31 cellular contexts compared by ENCODE assay signal in the genomic region with DNA sequence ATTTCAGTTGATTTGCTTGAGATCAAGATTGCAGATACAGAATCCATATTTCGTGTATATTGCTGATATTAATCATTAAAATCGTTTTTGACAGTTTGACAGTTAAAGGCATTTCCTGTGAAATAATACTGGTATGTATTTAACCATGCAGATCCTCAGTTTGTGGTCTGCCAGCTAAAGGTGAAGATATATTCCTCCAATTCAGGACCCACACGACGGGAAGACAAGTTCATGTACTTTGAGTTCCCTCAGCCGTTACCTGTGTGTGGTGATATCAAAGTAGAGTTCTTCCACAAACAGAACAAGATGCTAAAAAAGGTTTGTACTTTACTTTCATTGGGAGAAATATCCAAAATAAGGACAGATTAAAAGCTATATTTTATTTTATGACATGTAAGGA.
"Had no signal": no experiment of that assay in that cellular context is flagged by ENCODE, and none has a peak within 500 bp of the region (broad histone marks: within the 10 kb centered on the region; RNA-seq: fewer than 3 reads in every experiment).

No MANE protein-coding gene starts in this region.

- H3K27ac ChIP-seq: colonic mucosa, gastrocnemius medialis, hepatocyte, parathyroid adenoma, psoas muscle, sigmoid colon, thoracic aorta, uterus had no signal

- H3K4me1 Mint-ChIP-seq: activated CD4-positive, alpha-beta memory T cell treated with anti-CD3 and anti-CD28 coated beads, Interleukin-2, amount 10 ng/mL, durations not matched to agents 7 days and 5 days had no signal

- H3K36me3 ChIP-seq: uterus had no signal

- H3K27me3 Mint-ChIP-seq: activated CD4-positive, alpha-beta memory T cell treated with anti-CD3 and anti-CD28 coated beads, Interleukin-2, amount 10 ng/mL, durations not matched to agents 7 days and 5 days; activated CD4-positive, alpha-beta T cell treated with anti-CD3 and anti-CD28 coated beads, Interleukin-2, amount 10 ng/mL, durations not matched to agents 7 days and 5 days; activated T-cell treated with anti-CD3 and anti-CD28 coated beads, Interleukin-2, amount 50 U/mL, for 24 hours; naive B cell; stimulated activated naive CD8-positive, alpha-beta T cell treated with anti-CD3 and anti-CD28 coated beads, Interleukin-15, Interleukin-2, amounts not matched to agents 100 ng/mL and 50 ng/mL, for 24 hours had no signal

- H2AFZ ChIP-seq: hepatocyte, parathyroid adenoma had no signal

- H3K9ac ChIP-seq: parathyroid adenoma had no signal

- ATAC-seq: gastrocnemius medialis; left cardiac atrium; psoas muscle; stimulated activated effector memory CD8-positive, alpha-beta T cell treated with anti-CD3 and anti-CD28 coated beads, Interleukin-12 subunit alpha, Interleukin-12 subunit beta, amount 100 ng/mL, for 72 hours had no signal

- H3K9me3 Mint-ChIP-seq: activated CD4-positive, alpha-beta memory T cell treated with anti-CD3 and anti-CD28 coated beads, Interleukin-2, amount 10 ng/mL, durations not matched to agents 7 days and 5 days; activated CD4-positive, alpha-beta T cell treated with anti-CD3 and anti-CD28 coated beads, Interleukin-2, amount 10 ng/mL, durations not matched to agents 7 days and 5 days; activated T-cell treated with anti-CD3 and anti-CD28 coated beads, Interleukin-2, amount 50 U/mL, for 24 hours; naive B cell; neural crest cell; stimulated activated effector memory CD8-positive, alpha-beta T cell treated with anti-CD3 and anti-CD28 coated beads, Interleukin-12 subunit alpha, Interleukin-12 subunit beta, amount 100 ng/mL, for 72 hours; stimulated activated naive CD8-positive, alpha-beta T cell treated with anti-CD3 and anti-CD28 coated beads, Interleukin-15, Interleukin-2, amounts not matched to agents 100 ng/mL and 50 ng/mL, for 24 hours had no signal

- H3K9me3 ChIP-seq: colonic mucosa, gastrocnemius medialis, psoas muscle, sigmoid colon, thoracic aorta, uterus had no signal

- DNase-seq: activated CD4-positive, alpha-beta memory T cell treated with anti-CD3 and anti-CD28 coated beads, Interleukin-2, amount 10 ng/mL, durations not matched to agents 7 days and 5 days; activated CD4-positive, alpha-beta T cell treated with anti-CD3 and anti-CD28 coated beads, Interleukin-2, amount 10 ng/mL, durations not matched to agents 7 days and 5 days; activated CD4-positive, CD25-positive, alpha-beta regulatory T cell treated with anti-CD3 and anti-CD28 coated beads, Interleukin-2, amount 50 U/mL, for 72 hours; activated CD8-positive, alpha-beta memory T cell treated with anti-CD3 and anti-CD28 coated beads, Interleukin-2, amount 50 U/mL, for 48 hours; activated gamma-delta T cell treated with Interleukin-2 at 50 U/mL for 16 hours; activated naive CD4-positive, alpha-beta T cell treated with anti-CD3 and anti-CD28 coated beads, Interleukin-2, amount 50 U/mL, for 16 hours; activated T-cell treated with anti-CD3 and anti-CD28 coated beads, Interleukin-2, amount 50 U/mL, for 24 hours; amniotic stem cell; colonic mucosa; effector CD8-positive, alpha-beta T cell; erythroblast; gastrocnemius medialis; glutamatergic neuron; islet precursor cell; left cardiac atrium; naive B cell; occipital lobe; psoas muscle; sigmoid colon; small intestine; stimulated activated CD4-positive, alpha-beta T cell treated with anti-CD3 and anti-CD28 coated beads, Interleukin-4, amount 100 ng/mL, for 24 hours; trophoblast cell; uterus had no signal

- H3K4me1 ChIP-seq: colonic mucosa, parathyroid adenoma had no signal

- H3K4me2 ChIP-seq: hepatocyte had no signal

- FAIRE-seq: bronchial epithelial cell had no signal

- H3K27me3 ChIP-seq: colonic mucosa, gastrocnemius medialis, hepatocyte, sigmoid colon, uterus had no signal

- H3K4me3 ChIP-seq: colonic mucosa, gastrocnemius medialis, hepatocyte, psoas muscle, sigmoid colon, thoracic aorta, uterus had no signal

- H3K79me2 ChIP-seq: parathyroid adenoma had no signal

- H3K4me3 Mint-ChIP-seq: activated CD4-positive, alpha-beta memory T cell treated with anti-CD3 and anti-CD28 coated beads, Interleukin-2, amount 10 ng/mL, durations not matched to agents 7 days and 5 days; activated CD4-positive, alpha-beta T cell treated with anti-CD3 and anti-CD28 coated beads, Interleukin-2, amount 10 ng/mL, durations not matched to agents 7 days and 5 days; activated T-cell treated with anti-CD3 and anti-CD28 coated beads, Interleukin-2, amount 50 U/mL, for 24 hours; mesothelial cell of epicardium; naive B cell; neural crest cell; stimulated activated effector memory CD8-positive, alpha-beta T cell treated with anti-CD3 and anti-CD28 coated beads, Interleukin-12 subunit alpha, Interleukin-12 subunit beta, amount 100 ng/mL, for 72 hours; stimulated activated naive CD8-positive, alpha-beta T cell treated with anti-CD3 and anti-CD28 coated beads, Interleukin-15, Interleukin-2, amounts not matched to agents 100 ng/mL and 50 ng/mL, for 24 hours had no signal

- H3K27ac Mint-ChIP-seq: activated CD4-positive, alpha-beta memory T cell treated with anti-CD3 and anti-CD28 coated beads, Interleukin-2, amount 10 ng/mL, durations not matched to agents 7 days and 5 days; activated CD4-positive, alpha-beta T cell treated with anti-CD3 and anti-CD28 coated beads, Interleukin-2, amount 10 ng/mL, durations not matched to agents 7 days and 5 days; activated T-cell treated with anti-CD3 and anti-CD28 coated beads, Interleukin-2, amount 50 U/mL, for 24 hours; mesothelial cell of epicardium; stimulated activated effector memory CD8-positive, alpha-beta T cell treated with anti-CD3 and anti-CD28 coated beads, Interleukin-12 subunit alpha, Interleukin-12 subunit beta, amount 100 ng/mL, for 72 hours; stimulated activated naive CD8-positive, alpha-beta T cell treated with anti-CD3 and anti-CD28 coated beads, Interleukin-15, Interleukin-2, amounts not matched to agents 100 ng/mL and 50 ng/mL, for 24 hours had no signal
